ENCODE assay signal across 26 cellular contexts in the genomic region with DNA sequence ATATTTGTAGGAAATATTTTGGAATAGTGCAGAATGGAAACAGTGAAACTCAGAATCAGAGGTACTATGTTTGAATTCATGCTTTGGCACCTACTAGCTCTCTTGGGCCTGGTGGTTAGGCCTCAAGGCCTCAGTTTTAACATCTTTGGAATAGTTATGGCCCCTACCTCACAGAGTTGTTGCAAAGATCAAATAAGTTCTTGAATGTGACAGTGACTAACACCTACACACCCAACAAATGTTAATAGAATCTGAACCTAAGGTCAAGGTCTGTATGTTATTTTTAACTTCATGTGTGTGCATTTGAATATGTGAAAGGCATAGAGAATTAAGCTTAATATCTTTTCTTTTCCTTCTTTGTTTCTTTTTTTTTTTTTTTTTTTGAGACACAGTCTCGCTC.
"Had no signal": no experiment of that assay in that cellular context is flagged by ENCODE, and none has a peak within 500 bp of the region (broad histone marks: within the 10 kb centered on the region; RNA-seq: fewer than 3 reads in every experiment).

No MANE protein-coding gene starts in this region.

- ATAC-seq: activated CD8-positive, alpha-beta memory T cell treated with anti-CD3 and anti-CD28 coated beads, Interleukin-2, amount 10 ng/mL, durations not matched to agents 7 days and 5 days; activated CD8-positive, alpha-beta T cell treated with anti-CD3 and anti-CD28 coated beads for 36 hours; activated naive CD8-positive, alpha-beta T cell treated with anti-CD3 and anti-CD28 coated beads, Interleukin-2, amount 50 U/mL, for 24 hours; effector memory CD8-positive, alpha-beta T cell; esophagus mucosa; T-cell had no signal

- FAIRE-seq: endothelial cell of umbilical vein, TTC549 had no signal

- DNase-seq: activated CD4-positive, alpha-beta T cell treated with anti-CD3 and anti-CD28 coated beads, Interleukin-2, amount 10 ng/mL, durations not matched to agents 7 days and 5 days; activated CD4-positive, CD25-positive, alpha-beta regulatory T cell treated with anti-CD3 and anti-CD28 coated beads, Interleukin-2, amount 50 U/mL, for 72 hours; activated CD8-positive, alpha-beta memory T cell treated with anti-CD3 and anti-CD28 coated beads, Interleukin-2, amount 10 ng/mL, durations not matched to agents 7 days and 5 days; activated CD8-positive, alpha-beta T cell treated with anti-CD3 and anti-CD28 coated beads for 36 hours; activated effector memory CD4-positive, alpha-beta T cell treated with anti-CD3 and anti-CD28 coated beads, Interleukin-2, amount 50 U/mL, for 16 hours; activated naive CD4-positive, alpha-beta T cell treated with anti-CD3 and anti-CD28 coated beads, Interleukin-2, amount 10 ng/mL, durations not matched to agents 7 days and 5 days; activated naive CD8-positive, alpha-beta T cell treated with anti-CD3 and anti-CD28 coated beads, Interleukin-2, amount 50 U/mL, for 24 hours; activated T-cell treated with anti-CD3 and anti-CD28 coated beads for 4 hours; anterior cingulate cortex; central memory CD4-positive, alpha-beta T cell; effector memory CD8-positive, alpha-beta T cell; foreskin melanocyte; glutamatergic neuron; hypothalamus; mesendoderm; naive B cell; stimulated activated CD4-positive, alpha-beta T cell treated with anti-CD3 and anti-CD28 coated beads, Interleukin-12 subunit alpha, Interleukin-12 subunit beta, amount 100 ng/mL, for 4 hours; stimulated activated CD4-positive, alpha-beta T cell treated with anti-CD3 and anti-CD28 coated beads, Interleukin-4, amount 100 ng/mL, for 4 hours; substantia nigra; T-cell; thyroid gland had no signal

- H3K9me3 ChIP-seq: thyroid gland had no signal

- H2AFZ ChIP-seq: neural progenitor cell had no signal

- H3K27ac ChIP-seq: neural progenitor cell, thyroid gland, WERI-Rb-1 had no signal

- H3K4me3 ChIP-seq: neural progenitor cell, thyroid gland had no signal

- H3K9ac ChIP-seq: neural progenitor cell had no signal

- H3K27me3 ChIP-seq: neural progenitor cell, thyroid gland had no signal

- H3K4me2 ChIP-seq: neural progenitor cell had no signal
